In the genomic region with DNA sequence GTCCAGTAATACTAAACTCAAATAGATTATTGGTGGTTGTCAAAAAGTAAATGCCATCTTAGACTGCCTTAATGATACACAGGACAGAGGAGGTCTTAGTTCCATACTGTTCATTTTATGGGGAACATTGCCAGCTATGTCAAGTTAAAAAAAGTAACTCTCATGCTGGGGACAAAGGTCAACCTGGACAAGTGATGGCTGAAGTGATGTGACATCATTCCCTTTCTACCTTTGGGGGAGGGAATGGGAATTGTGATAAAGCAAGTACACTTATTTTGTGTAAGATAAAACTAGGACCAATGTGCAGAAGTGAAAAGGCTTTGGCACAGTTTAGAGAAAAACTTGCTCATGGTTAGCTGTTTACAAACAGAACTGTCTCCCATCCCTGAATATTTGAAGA, we compare ENCODE assay signal across 34 cellular contexts. TPM values are rescaled to one million over a fixed set of nuclear protein-coding genes. Genes with fewer than 3 reads are reported as not detected.
"Had no signal": no experiment of that assay in that cellular context is flagged by ENCODE, and none has a peak within 500 bp of the region (broad histone marks: within the 10 kb centered on the region; RNA-seq: fewer than 3 reads in every experiment).

No MANE protein-coding gene starts in this region.

- H3K9me3 Mint-ChIP-seq: activated B cell treated with CpG ODN at 0.5 μM for 24 hours; activated CD4-positive, alpha-beta memory T cell treated with anti-CD3 and anti-CD28 coated beads, Interleukin-2, amount 10 ng/mL, durations not matched to agents 7 days and 5 days; activated naive CD8-positive, alpha-beta T cell treated with anti-CD3 and anti-CD28 coated beads, Interleukin-2, amount 10 ng/mL, durations not matched to agents 7 days and 5 days had no signal

- H3K4me1 ChIP-seq: ascending aorta, breast epithelium, SJSA1 had no signal

- H3K9me3 ChIP-seq: ascending aorta, breast epithelium, SJSA1, SK-N-SH had no signal

- H3K27me3 Mint-ChIP-seq: activated B cell treated with CpG ODN at 0.5 μM for 24 hours; activated CD4-positive, alpha-beta memory T cell treated with anti-CD3 and anti-CD28 coated beads, Interleukin-2, amount 10 ng/mL, durations not matched to agents 7 days and 5 days; activated CD8-positive, alpha-beta memory T cell treated with anti-CD3 and anti-CD28 coated beads, Interleukin-2, amount 10 ng/mL, durations not matched to agents 7 days and 5 days; activated naive CD8-positive, alpha-beta T cell treated with anti-CD3 and anti-CD28 coated beads, Interleukin-2, amount 10 ng/mL, durations not matched to agents 7 days and 5 days had no signal

- ATAC-seq: activated CD8-positive, alpha-beta memory T cell treated with anti-CD3 and anti-CD28 coated beads, Interleukin-2, amount 10 ng/mL, durations not matched to agents 7 days and 5 days; Panc1 had no signal

- H3K27ac Mint-ChIP-seq: activated B cell treated with CpG ODN at 0.5 μM for 24 hours; activated CD4-positive, alpha-beta memory T cell treated with anti-CD3 and anti-CD28 coated beads, Interleukin-2, amount 10 ng/mL, durations not matched to agents 7 days and 5 days; activated CD8-positive, alpha-beta memory T cell treated with anti-CD3 and anti-CD28 coated beads, Interleukin-2, amount 10 ng/mL, durations not matched to agents 7 days and 5 days; activated naive CD8-positive, alpha-beta T cell treated with anti-CD3 and anti-CD28 coated beads, Interleukin-2, amount 10 ng/mL, durations not matched to agents 7 days and 5 days had no signal

- H3K4me3 Mint-ChIP-seq: activated B cell treated with CpG ODN at 0.5 μM for 24 hours; activated CD4-positive, alpha-beta memory T cell treated with anti-CD3 and anti-CD28 coated beads, Interleukin-2, amount 10 ng/mL, durations not matched to agents 7 days and 5 days; activated CD8-positive, alpha-beta memory T cell treated with anti-CD3 and anti-CD28 coated beads, Interleukin-2, amount 10 ng/mL, durations not matched to agents 7 days and 5 days; activated naive CD8-positive, alpha-beta T cell treated with anti-CD3 and anti-CD28 coated beads, Interleukin-2, amount 10 ng/mL, durations not matched to agents 7 days and 5 days had no signal

- DNase-seq: activated B cell treated with CpG ODN at 0.5 μM for 24 hours; activated CD4-positive, alpha-beta memory T cell treated with anti-CD3 and anti-CD28 coated beads, Interleukin-2, amount 10 ng/mL, durations not matched to agents 7 days and 5 days; activated CD4-positive, alpha-beta T cell treated with anti-CD3 and anti-CD28 coated beads for 4 hours; activated CD4-positive, alpha-beta T cell treated with anti-CD3 and anti-CD28 coated beads, Interleukin-2, amount 50 U/mL, for 1 hour; activated CD4-positive, CD25-positive, alpha-beta regulatory T cell treated with anti-CD3 and anti-CD28 coated beads, Interleukin-2, amount 50 U/mL, for 72 hours; activated CD8-positive, alpha-beta memory T cell treated with anti-CD3 and anti-CD28 coated beads for 24 hours; activated CD8-positive, alpha-beta memory T cell treated with anti-CD3 and anti-CD28 coated beads, Interleukin-2, amount 10 ng/mL, durations not matched to agents 7 days and 5 days; activated CD8-positive, alpha-beta memory T cell treated with anti-CD3 and anti-CD28 coated beads, Interleukin-2, amount 50 U/mL, for 48 hours; activated effector memory CD4-positive, alpha-beta T cell treated with Interleukin-2 at 50 U/mL for 16 hours; activated naive CD4-positive, alpha-beta T cell; activated naive CD4-positive, alpha-beta T cell treated with anti-CD3 and anti-CD28 coated beads, Interleukin-2, amount 50 U/mL, for 16 hours; activated naive CD8-positive, alpha-beta T cell treated with anti-CD3 and anti-CD28 coated beads, Interleukin-2, amount 10 ng/mL, durations not matched to agents 7 days and 5 days; activated T-cell treated with anti-CD3 and anti-CD28 coated beads, Interleukin-2, amount 50 U/mL, for 48 hours; amygdala; caudate nucleus; cerebellar nuclear complex; Karpas-422; NCI-H1092; NCI-H1436 treated with DMSO at 0.1 percent for 48 hours; NCI-H1694 treated with DMSO at 0.1 percent for 48 hours; NCI-H2029; NCI-H345; NCI-H524 treated with DMSO at 0.1 percent for 48 hours; RPMI8226; SHP77 treated with DMSO at 0.1 percent for 48 hours; SK-N-SH; T-helper 1 cell; T-helper 2 cell; T-helper 9 cell had no signal

- H3K4me3 ChIP-seq: ascending aorta, breast epithelium, SJSA1 had no signal

- H3K4me1 Mint-ChIP-seq: activated B cell treated with CpG ODN at 0.5 μM for 24 hours had no signal

- H3K27ac ChIP-seq: ascending aorta, breast epithelium, SJSA1, VCaP had no signal

RNA-seq across cellular contexts. Expression of a gene that starts 24.0 kb away (rescaled TPM):
- total RNA-seq: ascending aorta had no signal
